ENCODE assay signal across 1 cellular context in genomic region chr12:110731479-110731878, GRCh38.
TF ChIP-seq lines count a peak whose summit lies in the region.

No MANE protein-coding gene starts in this region.

TF ChIP-seq in IMR-90, 13 proteins besides CTCF, POLR2A, EP300 and RAD21 (continued from another document):
- TF ChIP-seq RFX5 (IDR thresholded peaks at IDR 0.05; ENCODE audit: low read depth, low read length) (no peak), USF2 (IDR thresholded peaks at IDR 0.05; ENCODE audit: low read depth, low read length) (no peak), BHLHE40 (IDR thresholded peaks at IDR 0.05; ENCODE audit: low read depth, low read length) (no peak), CEBPB (IDR thresholded peaks at IDR 0.05; ENCODE audit: low read depth, low read length) (no peak), NFE2L2 (IDR thresholded peaks at IDR 0.05; ENCODE audit: low read depth, low read length) (no peak), MXI1 (IDR thresholded peaks at IDR 0.05; ENCODE audit: borderline replicate concordance, low read depth, low read length) (no peak)
